29 cellular contexts compared by ENCODE assay signal in genomic region chr13:61084983-61085382, GRCh38.
DNase-seq lines count a peak whose midpoint lies in the region; TF ChIP-seq lines count a peak whose summit lies in the region.
"Had no signal": no experiment of that assay in that cellular context is flagged by ENCODE, and none has a peak within 500 bp of the region (broad histone marks: within the 10 kb centered on the region; RNA-seq: fewer than 3 reads in every experiment).

No MANE protein-coding gene starts in this region.

- H3K4me1 ChIP-seq in HUES6 (ENCODE audit: control insufficient read depth, insufficient read depth, low read length) (peaks cover 18% of the 10 kb centered on the region), adipocyte (ENCODE audit: control insufficient read depth, insufficient read depth, low read length) (no peaks in the 10 kb centered on the region)
- H3K4me1 ChIP-seq: Caco-2, heart right ventricle, right lobe of liver had no signal

- DNase-seq in adipocyte (ENCODE audit: low read depth) (peak; percentile 54), epithelial cell of esophagus (ENCODE audit: low read depth) (peak; percentile 5), retinal pigment epithelial cell (ENCODE audit: low read depth) (peak; percentile 51), NCI-H146 (lab: John Stamatoyannopoulos, UW) (no peak), cerebellar cortex (ENCODE audit: low spot score) (no peak)
- DNase-seq in stimulated activated CD4-positive, alpha-beta T cell treated with anti-CD3 and anti-CD28 coated beads, Interleukin-12 subunit alpha, Interleukin-12 subunit beta, amount 100 ng/mL, for 4 hours, result no peak
- DNase-seq: activated CD4-positive, alpha-beta memory T cell treated with anti-CD3 and anti-CD28 coated beads, Interleukin-2, amount 10 ng/mL, durations not matched to agents 7 days and 5 days; activated CD4-positive, alpha-beta T cell treated with anti-CD3 and anti-CD28 coated beads for 1 hour; activated CD8-positive, alpha-beta memory T cell treated with anti-CD3 and anti-CD28 coated beads, Interleukin-2, amount 50 U/mL, for 48 hours; activated naive CD4-positive, alpha-beta T cell treated with anti-CD3 and anti-CD28 coated beads, Interleukin-2, amount 50 U/mL, for 16 hours; anterior cingulate cortex; Caco-2; central memory CD4-positive, alpha-beta T cell; DMS79; dorsolateral prefrontal cortex; GF-D8; heart right ventricle; left cardiac atrium; NCI-H1105; NCI-H1930; NCI-H524 treated with DMSO at 0.1 percent for 48 hours; posterior cingulate gyrus; right lobe of liver; stimulated activated CD4-positive, alpha-beta T cell treated with anti-CD3 and anti-CD28 coated beads, Interleukin-4, amount 100 ng/mL, for 4 hours; substantia nigra; T-helper 2 cell had no signal

- H3K27me3 ChIP-seq in HUES6 (ENCODE audit: control insufficient read depth, insufficient read depth, low read length) (no peaks in the 10 kb centered on the region), adipocyte (replicated peaks; ENCODE audit: control insufficient read depth, insufficient read depth, low read length) (no peaks in the 10 kb centered on the region)
- H3K27me3 ChIP-seq: dorsolateral prefrontal cortex, heart right ventricle, right lobe of liver had no signal

- TF ChIP-seq CTCF in epithelial cell of esophagus (IDR thresholded peaks at IDR 0.05; ENCODE audit: insufficient read depth, low read depth, low read length, missing control alignments) (no peak), retinal pigment epithelial cell (conservative IDR thresholded peaks at IDR 0.05; ENCODE audit: low read depth, low read length) (no peak)

- H3K27ac ChIP-seq in HUES6 (ENCODE audit: low read depth, low read length), result peak overlapping the region; percentile 71; the same call in 1 of the 2 replicates
- H3K27ac ChIP-seq: C4-2B, dorsolateral prefrontal cortex, heart right ventricle, right lobe of liver had no signal

- H3K36me3 ChIP-seq in HUES6 (ENCODE audit: control insufficient read depth, insufficient read depth, low read length) (no peaks in the 10 kb centered on the region), adipocyte (ENCODE audit: control insufficient read depth, insufficient read depth, low read length, severe bottlenecking) (no peaks in the 10 kb centered on the region)
- H3K36me3 ChIP-seq: HAP-1, heart right ventricle, right lobe of liver had no signal

- H3K9me3 ChIP-seq in HUES6 (ENCODE audit: control insufficient read depth, insufficient read depth, low read depth, low read length), result peaks cover 9% of the 10 kb centered on the region; the same call in 1 of the 2 replicates
- H3K9me3 ChIP-seq in adipocyte (ENCODE audit: control insufficient read depth, low read length), result no peaks in the 10 kb centered on the region
- H3K9me3 ChIP-seq: Caco-2, HAP-1, heart right ventricle, right lobe of liver had no signal

- no peak overlapping the region for H3K9ac ChIP-seq in HUES6 (ENCODE audit: low read length)
- no peak overlapping the region for H3K9ac ChIP-seq in adipocyte (ENCODE audit: low read length)

- H3K4me3 ChIP-seq in HUES6 (ENCODE audit: low read depth, low read length), result no peak overlapping the region
- H3K4me3 ChIP-seq in adipocyte (ENCODE audit: low read length), result no peak overlapping the region
- H3K4me3 ChIP-seq in epithelial cell of esophagus (ENCODE audit: low read length), result no peak overlapping the region
- H3K4me3 ChIP-seq in retinal pigment epithelial cell (ENCODE audit: low read length), result no peak overlapping the region
- H3K4me3 ChIP-seq: dorsolateral prefrontal cortex, HAP-1, heart right ventricle, right lobe of liver had no signal

Comparison
In these comparisons a context has a peak if more than half of its experiments do, and no peak if none do; other contexts are left out.
1. DNase-seq: peak in adipocyte (single experiment), epithelial cell of esophagus (single experiment) and retinal pigment epithelial cell (single experiment); none in NCI-H146 (single experiment), stimulated activated CD4-positive, alpha-beta T cell treated with anti-CD3 and anti-CD28 coated beads, Interleukin-12 subunit alpha, Interleukin-12 subunit beta, amount 100 ng/mL, for 4 hours (single experiment) and cerebellar cortex (single experiment).